Comparison of ENCODE assay signal across 8 cellular contexts in genomic region chr6:118650500-118651281, GRCh38. TPM values are rescaled to one million over a fixed set of nuclear protein-coding genes. Genes with fewer than 3 reads are reported as not detected.
A peak's percentile ranks its signal among the peaks of the same experiment; 100 is the strongest.
DNase-seq lines count a peak whose midpoint lies in the region; ATAC-seq and TF ChIP-seq lines count a peak whose summit lies in the region.

No MANE protein-coding gene starts in this region.

- H3K36me3 ChIP-seq in SK-N-SH (replicated peaks in 1 of 2; ENCODE audit: control insufficient read depth in 1 of 2, insufficient read depth in 2 of 2, low read length in 1 of 2): no peaks in the 10 kb centered on the region

- peak overlapping the region; percentile 90 for H2AFZ ChIP-seq in SK-N-SH (ENCODE audit: low read depth)

- TF ChIP-seq RAD21 in SK-N-SH (IDR thresholded peaks at IDR 0.05; ENCODE audit: low read length): no peak

- POLR2A ChIA-PET in SK-N-SH (lab: Yijun Ruan, JAX): interaction anchor here (1.0 kb wide), 1 partner anchor 119 kb away, joined by 4 read pairs; no protein-coding TSS in a partner anchor

- CTCF ChIA-PET in Calu3 (lab: Charles Lee) (interaction anchor here (0.5 to 1.1 kb wide), 5 partner anchors 17 to 197 kb away, joined by 3 to 5 read pairs (median 3); no protein-coding TSS in a partner anchor), SK-N-SH (lab: Yijun Ruan, JAX) (interaction anchor here (0.9 to 1.3 kb wide), 4 partner anchors 9 to 427 kb away, joined by 3 to 5 read pairs (median 4); partner anchors contain the start of gene FAM184A)

- H3K79me2 ChIP-seq in SK-N-SH (ENCODE audit: insufficient read depth): peaks cover 51% of the 10 kb centered on the region

- no peaks in the 10 kb centered on the region for H3K9me2 ChIP-seq in SK-N-SH

- no peak for TF ChIP-seq EP300 in SK-N-SH (IDR thresholded peaks at IDR 0.05; ENCODE audit: borderline replicate concordance in 1 of 2, low read depth in 1 of 2, low read length in 1 of 2)

- H3K27me3 Mint-ChIP-seq in Calu3 (ENCODE audit: unreplicated experiment): no peaks in the 10 kb centered on the region

- no peak overlapping the region for H3K27ac Mint-ChIP-seq in Calu3 (ENCODE audit: unreplicated experiment)

- H3K4me1 Mint-ChIP-seq in Calu3 (ENCODE audit: low read depth, unreplicated experiment): no peaks in the 10 kb centered on the region

- under 1% methylated on average over 12 of the region's 88 CpGs for WGBS in SK-N-SH (ENCODE audit: low lambda C conversion rate)
- under 1% methylated on average over 88 of the region's 88 CpGs for WGBS in right cardiac atrium

- H4K20me1 ChIP-seq in SK-N-SH (ENCODE audit: insufficient read depth): no peaks in the 10 kb centered on the region

- H3K27me3 ChIP-seq in SK-N-SH (ENCODE audit: insufficient read depth) (no peaks in the 10 kb centered on the region), right cardiac atrium (ENCODE audit: control insufficient read depth, insufficient read depth) (no peaks in the 10 kb centered on the region)

- peak overlapping the region; percentile 87 for H3K9ac ChIP-seq in SK-N-SH

- H3K4me3 ChIP-seq in SK-N-SH (ENCODE audit: low read depth in 2 of 2, low read length in 1 of 2) (peak overlapping the region; percentile 89 to 96), right cardiac atrium (ENCODE audit: low read length) (peak overlapping the region; percentile 91)

- no peaks in the 10 kb centered on the region for H3K9me3 Mint-ChIP-seq in Calu3 (ENCODE audit: low read depth, unreplicated experiment)

- H3K27ac ChIP-seq in SK-N-SH (ENCODE audit: low read depth in 2 of 2, low read length in 1 of 2): peak overlapping the region; percentile 86 to 88
- peak overlapping the region; percentile 91 for H3K27ac ChIP-seq in right cardiac atrium (ENCODE audit: low read length)

- peak overlapping the region; percentile 87 for H3K4me3 Mint-ChIP-seq in Calu3 (ENCODE audit: low read depth, unreplicated experiment)

- H3K9me3 ChIP-seq in SK-N-SH: no peaks in the 10 kb centered on the region
- no peaks in the 10 kb centered on the region for H3K9me3 ChIP-seq in right cardiac atrium (ENCODE audit: control insufficient read depth, low read length)

- no peak for TF ChIP-seq CTCF in Calu3 (IDR thresholded peaks at IDR 0.05; ENCODE audit: unreplicated experiment)
- no peak for TF ChIP-seq CTCF in SK-N-SH (IDR thresholded peaks at IDR 0.05)

- H3K4me1 ChIP-seq in SK-N-SH (ENCODE audit: control insufficient read depth in 1 of 2, insufficient read depth in 2 of 2, low read depth in 1 of 2, low read length in 1 of 2): peaks cover 0 to 9% of the 10 kb centered on the region in 2 experiments; a peak in 2 of 4 replicates
- H3K4me1 ChIP-seq in right cardiac atrium (ENCODE audit: control insufficient read depth, insufficient read depth, low read length): no peaks in the 10 kb centered on the region

- ATAC-seq in GM19438 (IDR thresholded peaks at IDR 0.05; ENCODE audit: low read depth, unreplicated experiment): peak; percentile 42
- ATAC-seq in HG03460 (IDR thresholded peaks at IDR 0.05; ENCODE audit: unreplicated experiment): peak; percentile 44
- peak; percentile 78 to 80 for ATAC-seq in right cardiac atrium

- H3K36me3 Mint-ChIP-seq in Calu3 (ENCODE audit: insufficient read depth, unreplicated experiment): peaks cover 20% of the 10 kb centered on the region

- intact Hi-C loops in Calu3 (cut with micrococcal nuclease; ENCODE audit: unreplicated experiment): loop anchor here (2.0 to 5.0 kb wide), 3 partner anchors 57 to 1208 kb away; no protein-coding TSS in a partner anchor
- intact Hi-C loops in right cardiac atrium (cut with DNase I): loop anchor here in 1 of 4 donors (10.0 kb wide), 1 partner anchor 124 kb away; no protein-coding TSS in a partner anchor

- BruUV-seq in Calu3 (replicated peaks; lab: Mats Ljungman, UMichigan): no TSS peak

- peak; percentile 56 for DNase-seq in Calu3
- peak; percentile 77 for DNase-seq in SK-N-SH
- peak; percentile 39 for DNase-seq in amniotic epithelial cell (ENCODE audit: low read depth)
- peak; percentile 56 to 81 (median 78) for DNase-seq in right cardiac atrium
- DNase-seq in putamen (ENCODE audit: low spot score): peak; percentile 29
- DNase-seq in dedifferentiated amniotic fluid mesenchymal stem cell (ENCODE audit: extremely low spot score): no peak

- no peaks in the 10 kb centered on the region for H3F3A ChIP-seq in SK-N-SH (replicated peaks; ENCODE audit: insufficient read depth)

- peak overlapping the region; percentile 77 for H3K4me2 ChIP-seq in SK-N-SH

TF ChIP-seq in SK-N-SH, 30 proteins besides CTCF, POLR2A, EP300 and RAD21:
- no peak for TF ChIP-seq REST (IDR thresholded peaks at IDR 0.05; ENCODE audit: low read depth, low read length)
- no peak for TF ChIP-seq RFX5 (IDR thresholded peaks at IDR 0.05; ENCODE audit: low read length)
- TF ChIP-seq TAF1 (IDR thresholded peaks at IDR 0.05; ENCODE audit: borderline replicate concordance, low read depth, low read length): peak; percentile 10; the same call in 1 of the 2 replicates
- TF ChIP-seq RXRA (IDR thresholded peaks at IDR 0.05; ENCODE audit: borderline replicate concordance, low read depth): no peak
- TF ChIP-seq FOXM1 (IDR thresholded peaks at IDR 0.05; ENCODE audit: low read depth): peak; percentile 38; the same call in 1 of the 2 replicates

RNA-seq across cellular contexts. Expression of gene CEP85L, which starts 0.7 kb away (rescaled TPM):
- total RNA-seq in Calu3 (2022): 4.4 and 5.8 TPM in 2 replicates
- polyA plus RNA-seq in SK-N-SH (2012; rRNA removed): 1.1 and 1.3 TPM in 2 replicates
- 1.2 and 1.3 TPM in 2 replicates for polyA plus RNA-seq in SK-N-SH (2012; cell fraction: cytosol; rRNA removed)
- 1.1 and 2.5 TPM in 2 replicates for polyA plus RNA-seq in SK-N-SH (2012; cell fraction: nucleus; rRNA removed)
- total RNA-seq in right cardiac atrium: 10 to 100 TPM in 1 of 4 donors, 1 to 10 TPM in 3; 6.3 to 11.5 (median 8.5) TPM
- polyA plus RNA-seq in right cardiac atrium: 3.8 TPM
